In the genomic region with DNA sequence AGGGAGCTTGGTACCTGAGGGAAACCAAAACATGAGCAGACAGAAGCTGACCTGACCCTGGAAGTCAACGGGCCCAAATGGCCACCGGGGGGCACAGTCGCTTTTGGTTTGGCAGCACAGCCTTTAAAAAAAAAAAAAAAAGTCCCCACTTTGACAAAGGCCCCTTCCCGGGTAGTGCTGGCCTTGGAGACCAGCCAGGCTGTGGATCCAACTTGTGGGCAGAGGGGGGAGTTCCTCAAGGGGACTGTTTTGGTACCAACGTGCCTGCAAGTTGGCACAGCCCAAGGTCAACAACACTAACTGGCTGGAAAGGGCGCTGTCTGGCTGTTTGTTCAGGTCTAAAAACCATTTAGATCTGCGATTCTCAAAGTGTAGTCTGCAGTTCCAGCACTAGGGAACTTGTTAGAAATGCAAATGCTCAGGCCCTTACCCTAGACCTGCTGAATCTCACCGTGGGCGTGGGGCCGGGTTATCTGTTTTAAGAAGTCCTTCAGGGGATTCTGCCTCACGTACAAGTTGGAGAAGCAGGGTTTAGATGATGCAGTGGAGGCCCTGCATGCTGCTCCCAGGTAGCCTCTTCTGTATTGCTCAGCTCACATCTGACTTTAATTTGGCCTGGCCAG, we compare ENCODE assay signal across 8 cellular contexts.
DNase-seq lines count a peak whose midpoint lies in the region; ATAC-seq and TF ChIP-seq lines count a peak whose summit lies in the region.

No MANE protein-coding gene starts in this region.

- H3K27ac Mint-ChIP-seq in IgD-negative memory B cell, result peak overlapping the region in 2 of 3 donors; percentile 30 to 81

- H3K4me1 Mint-ChIP-seq in IgD-negative memory B cell, result peaks cover 29 to 40% (median 38%) of the 10 kb centered on the region in 3 donors

- no peaks in the 10 kb centered on the region for H3K27me3 Mint-ChIP-seq in IgD-negative memory B cell

- no peak for TF ChIP-seq CTCF in neutrophil (IDR thresholded peaks at IDR 0.05)

- ATAC-seq in GM21576 (IDR thresholded peaks at IDR 0.05; ENCODE audit: unreplicated experiment), result peak; percentile 37

- H3K27ac ChIP-seq in neutrophil (peak overlapping the region; percentile 75), substantia nigra (ENCODE audit: low read depth, low read length, poor library complexity, severe bottlenecking) (peak overlapping the region; percentile 35)

- H3K4me1 ChIP-seq in neutrophil (ENCODE audit: control insufficient read depth in 1 of 2, insufficient read depth in 1 of 2, low read depth in 1 of 2, low read length in 1 of 2), result peaks cover 28 to 40% of the 10 kb centered on the region in 2 experiments

- DNase-seq in DMS 273 treated with DMSO at 0.1 percent for 48 hours (lab: John Stamatoyannopoulos, UW) (peak; percentile 23), RPMI8226 (peak; percentile 58), germinal center (ENCODE audit: low spot score) (peak; percentile 80), substantia nigra (lab: John Stamatoyannopoulos, UW) (peak in 47 of 49 donors; percentile 7 to 74 (median 54))
- peak; percentile 38 for DNase-seq in activated gamma-delta T cell treated with anti-CD3 and anti-CD28 coated beads, Interleukin-2, amount 50 U/mL, for 16 hours (ENCODE audit: low read depth)

- no peaks in the 10 kb centered on the region for H3K9me3 ChIP-seq in neutrophil

- H3K36me3 ChIP-seq in neutrophil, result no peaks in the 10 kb centered on the region

- peaks cover 0 to under 1% (median 0%) of the 10 kb centered on the region in 3 donors for H3K9me3 Mint-ChIP-seq in IgD-negative memory B cell

- H3K4me3 Mint-ChIP-seq in IgD-negative memory B cell, result peak overlapping the region; percentile 25 to 91 (median 71)

- H3K36me3 Mint-ChIP-seq in IgD-negative memory B cell, result no peaks in the 10 kb centered on the region

- peak overlapping the region; percentile 39 to 54 for H3K4me3 ChIP-seq in neutrophil (ENCODE audit: low read depth in 1 of 2, low read length in 1 of 2)

- H3K27me3 ChIP-seq in neutrophil, result peaks cover 14% of the 10 kb centered on the region

Comparison
In these comparisons a context has a peak if more than half of its experiments do, and no peak if none do; other contexts are left out.
1. Peak in every context shown above with its lines: DNase-seq, ATAC-seq, H3K4me3 ChIP-seq and H3K27ac ChIP-seq.
2. DNase-seq: peak in every context shown above with its lines; median percentile 80 in germinal center; 58 in RPMI8226; 54 in substantia nigra; 38 in activated gamma-delta T cell treated with anti-CD3 and anti-CD28 coated beads, Interleukin-2, amount 50 U/mL, for 16 hours; 23 in DMS 273 treated with DMSO at 0.1 percent for 48 hours.